10 cellular contexts compared by ENCODE assay signal in genomic region chr6:20366082-20366834, GRCh38. TPM values are rescaled to one million over a fixed set of nuclear protein-coding genes. Genes with fewer than 3 reads are reported as not detected.
DNase-seq lines count a peak whose midpoint lies in the region; ATAC-seq, FAIRE-seq and TF ChIP-seq lines count a peak whose summit lies in the region.
"Had no signal": no experiment of that assay in that cellular context is flagged by ENCODE, and none has a peak within 500 bp of the region (broad histone marks: within the 10 kb centered on the region; RNA-seq: fewer than 3 reads in every experiment).

No MANE protein-coding gene starts in this region.

- no peak overlapping the region; the same call in 1 of the 2 replicates for H3K4me2 ChIP-seq in K562 (ENCODE audit: insufficient read depth, low read length)

- H3K27ac ChIP-seq in KOPT-K1 (ENCODE audit: low read depth, low read length, poor library complexity, severe bottlenecking) (peak overlapping the region; percentile 56), K562 (ENCODE audit: extremely low read depth, low read depth, low read length) (no peak overlapping the region), suprapubic skin (no peak overlapping the region)

- no peak for TF ChIP-seq CTCF in K562 (IDR thresholded peaks at IDR 0.05 in 2 of 3, conservative IDR thresholded peaks at IDR 0.05 in 1 of 3; ENCODE audit: insufficient read depth in 2 of 3, low read depth in 1 of 3, low read length in 3 of 3)
- no peak for TF ChIP-seq CTCF in suprapubic skin (IDR thresholded peaks at IDR 0.05)

- WGBS in K562 (ENCODE audit: insufficient coverage, low coverage, missing lambda C conversion rate), result 18% methylated on average over 7 of the region's 7 CpGs
- 23% methylated on average over 7 of the region's 7 CpGs for WGBS in suprapubic skin

- H4K20me1 ChIP-seq in K562 (replicated peaks; ENCODE audit: control insufficient read depth, insufficient read depth, low read length), result no peaks in the 10 kb centered on the region

- CTCF ChIA-PET in K562 (lab: Yijun Ruan, JAX; ENCODE audit: low intra/inter-chr PET ratio), result no interaction called here

- no peak for TF ChIP-seq RAD21 in K562 (CRISPR knock-in tag; conservative IDR thresholded peaks at IDR 0.05 in 1 of 2, IDR thresholded peaks at IDR 0.05 in 1 of 2)

- peak; percentile 33 for DNase-seq in activated CD4-positive, alpha-beta T cell treated with anti-CD3 and anti-CD28 coated beads for 48 hours
- DNase-seq in K562 (ENCODE audit: extremely low read depth in 1 of 4, low spot score in 3 of 4), result no peak
- DNase-seq in stimulated activated CD8-positive, alpha-beta memory T cell treated with anti-CD3 and anti-CD28 coated beads, Interleukin-12 subunit alpha, Interleukin-12 subunit beta, amount 100 ng/mL, for 1 hour (ENCODE audit: low read depth), result peak; percentile 23
- DNase-seq in DMS 273 treated with DMSO at 0.1 percent for 48 hours (lab: John Stamatoyannopoulos, UW), result no peak
- DNase-seq in urothelium cell line (ENCODE audit: low spot score), result no peak
- no peak for DNase-seq in suprapubic skin (ENCODE audit: low spot score in 2 of 2)
- DNase-seq: EL, NCI-H146 had no signal

- POLR2A ChIA-PET in K562 (lab: Yijun Ruan, JAX), result interaction anchor here (1.2 to 2.0 kb wide), 3 partner anchors 14 to 38 kb away, joined by 3 to 7 read pairs (median 3); no protein-coding TSS in a partner anchor

- H3K79me2 ChIP-seq in K562 (ENCODE audit: control insufficient read depth, insufficient read depth, low read length), result no peaks in the 10 kb centered on the region

- H3K9me3 ChIP-seq in KOPT-K1 (ENCODE audit: insufficient read depth, low read length, poor library complexity, severe bottlenecking) (no peaks in the 10 kb centered on the region), K562 (replicated peaks; ENCODE audit: control insufficient read depth, insufficient read depth, low read depth, low read length) (no peaks in the 10 kb centered on the region), suprapubic skin (no peaks in the 10 kb centered on the region)

- no peaks in the 10 kb centered on the region; a peak in 1 of 5 replicates for H3K27me3 ChIP-seq in K562 (ENCODE audit: control insufficient read depth in 2 of 2, insufficient read depth in 2 of 2, low read length in 2 of 2)
- H3K27me3 ChIP-seq in suprapubic skin, result no peaks in the 10 kb centered on the region

- FAIRE-seq in K562 (lab: Jason Lieb, UNC) (no peak), urothelium cell line (lab: Jason Lieb, UNC) (no peak)

- intact Hi-C loops in K562 (cut with micrococcal nuclease), result no loop called here

- peak overlapping the region in 1 of 2 experiments; percentile 7; a peak in 1 of 4 replicates for H3K9ac ChIP-seq in K562 (ENCODE audit: insufficient read depth in 1 of 2, low read depth in 2 of 2, low read length in 2 of 2)

- TF ChIP-seq POLR2A in K562 (conservative IDR thresholded peaks at IDR 0.05) (no peak), suprapubic skin (IDR thresholded peaks at IDR 0.05) (no peak)

- BruUV-seq in K562 (replicated peaks; lab: Mats Ljungman, UMichigan), result no TSS peak

- H2AFZ ChIP-seq in K562 (ENCODE audit: low read depth, low read length), result peak overlapping the region; percentile 81

- TF ChIP-seq EP300 in K562 (IDR thresholded peaks at IDR 0.05; ENCODE audit: low read length), result no peak
- TF ChIP-seq EP300 in suprapubic skin (IDR thresholded peaks at IDR 0.05), result no peak

- H3K9me1 ChIP-seq in K562 (ENCODE audit: control insufficient read depth, insufficient read depth, low read length), result no peaks in the 10 kb centered on the region

- H3K4me3 ChIP-seq in K562, result no peak overlapping the region
- H3K4me3 ChIP-seq in suprapubic skin, result no peak overlapping the region

- H3K4me1 ChIP-seq in K562 (replicated peaks in 1 of 2; ENCODE audit: control insufficient read depth in 2 of 2, insufficient read depth in 2 of 2, low read length in 2 of 2) (peaks cover 6 to 19% of the 10 kb centered on the region in 2 experiments; a peak in 4 of 5 replicates), suprapubic skin (peaks cover 9% of the 10 kb centered on the region)

- ATAC-seq in K562 (no peak; the same call in 2 of the 3 replicates), HG03460 (IDR thresholded peaks at IDR 0.05; ENCODE audit: unreplicated experiment) (no peak)

- in situ Hi-C loops in K562 (cut with MboI), result no loop called here

- no peaks in the 10 kb centered on the region for H3K36me3 ChIP-seq in KOPT-K1 (ENCODE audit: insufficient read depth, low read length)
- no peaks in the 10 kb centered on the region for H3K36me3 ChIP-seq in K562 (ENCODE audit: control insufficient read depth, insufficient read depth, low read length)
- no peaks in the 10 kb centered on the region for H3K36me3 ChIP-seq in suprapubic skin

TF ChIP-seq in K562, 482 proteins besides CTCF, POLR2A, EP300 and RAD21:
- TF ChIP-seq ZNF586 (CRISPR knock-in tag; conservative IDR thresholded peaks at IDR 0.05) (no peak), HMG20A (CRISPR knock-in tag; conservative IDR thresholded peaks at IDR 0.05) (no peak), RFX1 (IDR thresholded peaks at IDR 0.05) (no peak), TAL1 (IDR thresholded peaks at IDR 0.05) (no peak), HNRNPLL (IDR thresholded peaks at IDR 0.05; ENCODE audit: low read depth, low read length, poor library complexity, severe bottlenecking) (peak; percentile 23), VEZF1 (CRISPR knock-in tag; IDR thresholded peaks at IDR 0.05) (peak; percentile 5; the same call in 1 of the 2 replicates), PYGO2 (tag; IDR thresholded peaks at IDR 0.05) (no peak), EHMT2 (IDR thresholded peaks at IDR 0.05) (0 out of 2 replicates have a peak, but pooled peaks have one; percentile 35), E2F4 (CRISPR knock-in tag; IDR thresholded peaks at IDR 0.05; ENCODE audit: low read depth) (no peak), MYC (IDR thresholded peaks at IDR 0.05; ENCODE audit: low read depth, low read length) (no peak), MYC (CRISPR knock-in tag; IDR thresholded peaks at IDR 0.05; ENCODE audit: borderline replicate concordance, low read depth) (no peak), ZNF197 (CRISPR knock-in tag; IDR thresholded peaks at IDR 0.05; ENCODE audit: low read depth) (0 out of 2 replicates have a peak, but pooled peaks have one; percentile 39), CAMTA2 (CRISPR knock-in tag; conservative IDR thresholded peaks at IDR 0.05) (no peak)

RNA-seq across cellular contexts. Expression of gene E2F3, which starts 35.4 kb away (rescaled TPM):
- 24.9 and 55.4 TPM in 2 replicates for total RNA-seq in K562 (2011; cell fraction: chromatin; rRNA removed; ENCODE audit: low replicate concordance)
- total RNA-seq in K562 (2011; cell fraction: nucleolus; rRNA removed), result 17.5 and 22.4 TPM in 2 replicates
- total RNA-seq in K562 (2011; cell fraction: nucleoplasm; rRNA removed), result 30.3 and 42.3 TPM in 2 replicates
- total RNA-seq in K562 (2014; rRNA removed), result 11.1 and 13.2 TPM in 2 replicates
- 29.6 and 33.6 TPM in 2 replicates for total RNA-seq in K562 (2014; rRNA removed; fragmentation: Illumina TruSeq; extraction: Trizol)
- total RNA-seq in K562 (2015; rRNA removed; fragmentation: Illumina TruSeq; extraction: Trizol), result 25.9 and 26.5 TPM in 2 replicates
- total RNA-seq in K562 (2021), result 41.3 and 44.7 TPM in 2 replicates
- polyA plus RNA-seq in K562 (2011; rRNA removed), result 26.3 and 31.6 TPM in 2 replicates
- polyA plus RNA-seq in K562 (2011; cell fraction: cytosol; rRNA removed), result 8.7 and 15.4 TPM in 2 replicates
- 40.0 and 46.3 TPM in 2 replicates for polyA plus RNA-seq in K562 (2011; cell fraction: nucleus; rRNA removed)
- 24.2 and 27.2 TPM in 2 replicates for polyA plus RNA-seq in K562 (2012)
- 41.2 and 41.6 TPM in 2 replicates for polyA plus RNA-seq in K562 (2014; fragmentation: Illumina TruSeq; extraction: Trizol)
- polyA plus RNA-seq in K562 (2014; fragmentation: Nextera tagmentation; extraction: Ambion mirVana), result 10 to 100 TPM; 11.8 to 14.8 TPM
- 23.8 and 27.2 TPM in 2 replicates for polyA plus RNA-seq in K562 (2014; rRNA removed)
- polyA minus RNA-seq in K562 (2011; rRNA and poly(A)+ RNA removed), result 26.4 and 27.4 TPM in 2 replicates
- 15.8 and 21.2 TPM in 2 replicates for polyA minus RNA-seq in K562 (2011; cell fraction: cytosol; rRNA and poly(A)+ RNA removed)
- polyA minus RNA-seq in K562 (2011; cell fraction: nucleus; rRNA and poly(A)+ RNA removed), result 12.7 and 14.9 TPM in 2 replicates
- 1 to 10 TPM; 1.9 to 3.6 (median 2.9) TPM for total RNA-seq in suprapubic skin

Comparison
In these comparisons a context has a peak if more than half of its experiments do, and no peak if none do; other contexts are left out.
1. DNase-seq: peak in activated CD4-positive, alpha-beta T cell treated with anti-CD3 and anti-CD28 coated beads for 48 hours (single experiment) and stimulated activated CD8-positive, alpha-beta memory T cell treated with anti-CD3 and anti-CD28 coated beads, Interleukin-12 subunit alpha, Interleukin-12 subunit beta, amount 100 ng/mL, for 1 hour (single experiment); none in K562 (0 of 4), DMS 273 treated with DMSO at 0.1 percent for 48 hours (single experiment), urothelium cell line (single experiment) and suprapubic skin (0 of 2).